ENCODE assay signal across 10 cellular contexts in the genomic region with DNA sequence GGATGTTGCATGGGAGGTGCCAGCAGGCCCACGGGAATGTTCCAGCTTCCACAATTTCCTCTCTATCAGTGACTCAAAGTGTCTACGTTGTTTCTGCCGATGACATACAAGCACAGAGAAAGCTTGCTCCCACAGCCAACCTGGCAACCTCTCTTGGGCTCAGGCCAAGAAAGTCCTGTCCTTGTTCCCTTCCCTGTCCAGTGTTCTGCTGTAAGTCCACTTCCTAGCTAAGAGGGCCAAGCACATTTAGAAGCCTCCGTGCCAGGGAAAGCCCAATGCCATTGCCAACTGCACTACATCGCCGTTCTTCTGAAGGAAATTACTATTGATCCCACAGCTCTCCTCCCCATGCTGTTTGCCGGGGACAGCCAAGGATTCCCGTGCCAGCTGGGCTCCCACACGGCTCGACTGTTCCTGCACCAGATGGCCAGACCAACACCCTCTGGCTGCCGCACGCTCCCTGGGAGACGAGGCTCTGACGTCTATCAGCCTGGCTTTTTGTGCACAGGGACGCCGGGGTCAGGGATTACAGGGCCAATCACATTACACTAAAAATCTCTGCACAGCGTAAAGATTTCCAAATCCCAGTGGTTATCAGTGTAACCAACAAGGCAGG.
DNase-seq lines count a peak whose midpoint lies in the region; ATAC-seq and TF ChIP-seq lines count a peak whose summit lies in the region.
"Had no signal": no experiment of that assay in that cellular context is flagged by ENCODE, and none has a peak within 500 bp of the region (broad histone marks: within the 10 kb centered on the region; RNA-seq: fewer than 3 reads in every experiment).

No MANE protein-coding gene starts in this region.

- no peak for DNase-seq in activated CD4-positive, alpha-beta T cell treated with anti-CD3 and anti-CD28 coated beads, Interleukin-2, amount 10 ng/mL, durations not matched to agents 7 days and 5 days
- no peak for DNase-seq in activated CD4-positive, alpha-beta T cell treated with anti-CD3 and anti-CD28 coated beads, Interleukin-2, amount 50 U/mL, for 48 hours
- DNase-seq in choroid plexus epithelial cell (ENCODE audit: low read depth) = peak; percentile 37
- peak; percentile 11 for DNase-seq in middle frontal gyrus (ENCODE audit: extremely low spot score, low spot score)
- DNase-seq in MV-4-11 (lab: John Stamatoyannopoulos, UW) = no peak
- DNase-seq in CD4-positive, alpha-beta T cell = no peak
- no peak for DNase-seq in HK-2 (ENCODE audit: unreplicated experiment)
- DNase-seq in activated CD8-positive, alpha-beta memory T cell treated with anti-CD3 and anti-CD28 coated beads for 24 hours = no peak
- DNase-seq: activated CD4-positive, CD25-positive, alpha-beta regulatory T cell treated with anti-CD3 and anti-CD28 coated beads, Interleukin-2, amount 50 U/mL, for 72 hours; foreskin keratinocyte had no signal

- H3K27ac Mint-ChIP-seq in activated CD4-positive, alpha-beta T cell treated with anti-CD3 and anti-CD28 coated beads, Interleukin-2, amount 10 ng/mL, durations not matched to agents 7 days and 5 days = peak overlapping the region; percentile 9
- no peak overlapping the region for H3K27ac Mint-ChIP-seq in CD4-positive, alpha-beta T cell

- CTCF ChIA-PET in activated CD4-positive, alpha-beta T cell treated with anti-CD3 and anti-CD28 coated beads, Interleukin-2, amount 10 ng/mL, durations not matched to agents 7 days and 5 days (lab: Charles Lee) = interaction anchor here (1.0 to 1.3 kb wide), 3 partner anchors 8 to 158 kb away, joined by 3 to 5 read pairs (median 4); no protein-coding TSS in a partner anchor
- CTCF ChIA-PET in CD4-positive, alpha-beta T cell (lab: Charles Lee) = interaction anchor here (0.6 to 1.8 kb wide), 4 partner anchors 41 to 453 kb away, joined by 3 to 6 read pairs (median 4); no protein-coding TSS in a partner anchor

- no peaks in the 10 kb centered on the region for H3K9me3 Mint-ChIP-seq in activated CD4-positive, alpha-beta T cell treated with anti-CD3 and anti-CD28 coated beads, Interleukin-2, amount 10 ng/mL, durations not matched to agents 7 days and 5 days
- H3K9me3 Mint-ChIP-seq in CD4-positive, alpha-beta T cell = no peaks in the 10 kb centered on the region

- no peaks in the 10 kb centered on the region for H3K27me3 ChIP-seq in CD4-positive, alpha-beta T cell (ENCODE audit: control insufficient read depth, insufficient read depth, low read length)
- H3K27me3 ChIP-seq: foreskin keratinocyte had no signal

- no peak overlapping the region for H3K27ac ChIP-seq in CD4-positive, alpha-beta T cell (ENCODE audit: low read depth, low read length)
- H3K27ac ChIP-seq: foreskin keratinocyte had no signal

- H3K9me3 ChIP-seq in CD4-positive, alpha-beta T cell (ENCODE audit: control insufficient read depth, low read length) = no peaks in the 10 kb centered on the region

- no peak overlapping the region for H3K4me3 ChIP-seq in choroid plexus epithelial cell (ENCODE audit: low read depth, low read length)

- no peak overlapping the region for H3K4me3 Mint-ChIP-seq in activated CD4-positive, alpha-beta T cell treated with anti-CD3 and anti-CD28 coated beads, Interleukin-2, amount 10 ng/mL, durations not matched to agents 7 days and 5 days
- H3K4me3 Mint-ChIP-seq in CD4-positive, alpha-beta T cell = no peak overlapping the region

- no peaks in the 10 kb centered on the region for H3K36me3 Mint-ChIP-seq in activated CD4-positive, alpha-beta T cell treated with anti-CD3 and anti-CD28 coated beads, Interleukin-2, amount 10 ng/mL, durations not matched to agents 7 days and 5 days (ENCODE audit: low read depth)
- no peaks in the 10 kb centered on the region for H3K36me3 Mint-ChIP-seq in CD4-positive, alpha-beta T cell (ENCODE audit: low read depth)

- intact Hi-C loops in CD4-positive, alpha-beta T cell (cut with DNase I, micrococcal nuclease) = loop anchor here (2.0 to 10.0 kb wide), 5 partner anchors 41 to 655 kb away; a partner anchor contains a TSS

- ATAC-seq in CD4-positive, alpha-beta T cell (ENCODE audit: poor library complexity) = no peak
- ATAC-seq: foreskin keratinocyte had no signal

- no peak for TF ChIP-seq CTCF in choroid plexus epithelial cell (conservative IDR thresholded peaks at IDR 0.05; ENCODE audit: low read depth, low read length)
- no peak for TF ChIP-seq CTCF in CD4-positive, alpha-beta T cell (IDR thresholded peaks at IDR 0.05)

- POLR2A ChIA-PET in activated CD4-positive, alpha-beta T cell treated with anti-CD3 and anti-CD28 coated beads, Interleukin-2, amount 10 ng/mL, durations not matched to agents 7 days and 5 days (lab: Charles Lee) = interaction anchor here (0.6 kb wide), 1 partner anchor 41 kb away, joined by 3 read pairs; no protein-coding TSS in a partner anchor
- POLR2A ChIA-PET in CD4-positive, alpha-beta T cell (lab: Charles Lee) = interaction anchor here (0.6 to 1.3 kb wide), 9 partner anchors 39 to 730 kb away, joined by 3 to 5 read pairs (median 3); a partner anchor contains a TSS

- peaks cover 33% of the 10 kb centered on the region for H3K4me1 Mint-ChIP-seq in activated CD4-positive, alpha-beta T cell treated with anti-CD3 and anti-CD28 coated beads, Interleukin-2, amount 10 ng/mL, durations not matched to agents 7 days and 5 days
- H3K4me1 Mint-ChIP-seq in CD4-positive, alpha-beta T cell (ENCODE audit: low read depth) = peaks cover 18% of the 10 kb centered on the region

- H3K27me3 Mint-ChIP-seq in activated CD4-positive, alpha-beta T cell treated with anti-CD3 and anti-CD28 coated beads, Interleukin-2, amount 10 ng/mL, durations not matched to agents 7 days and 5 days = no peaks in the 10 kb centered on the region
- H3K27me3 Mint-ChIP-seq in CD4-positive, alpha-beta T cell = no peaks in the 10 kb centered on the region

Comparison
In these comparisons a context has a peak if more than half of its experiments do, and no peak if none do; other contexts are left out.
1. DNase-seq: peak in choroid plexus epithelial cell (single experiment) and middle frontal gyrus (single experiment); none in activated CD4-positive, alpha-beta T cell treated with anti-CD3 and anti-CD28 coated beads, Interleukin-2, amount 10 ng/mL, durations not matched to agents 7 days and 5 days (single experiment), activated CD4-positive, alpha-beta T cell treated with anti-CD3 and anti-CD28 coated beads, Interleukin-2, amount 50 U/mL, for 48 hours (0 of 2), MV-4-11 (single experiment), CD4-positive, alpha-beta T cell (0 of 10), HK-2 (single experiment) and activated CD8-positive, alpha-beta memory T cell treated with anti-CD3 and anti-CD28 coated beads for 24 hours (single experiment).